In genomic region chr3:197750863-197751737, GRCh38 we compare ENCODE assay signal across 8 cellular contexts. TPM values are rescaled to one million over a fixed set of nuclear protein-coding genes. Genes with fewer than 3 reads are reported as not detected.
A peak's percentile ranks its signal among the peaks of the same experiment; 100 is the strongest.
DNase-seq lines count a peak whose midpoint lies in the region; ATAC-seq and TF ChIP-seq lines count a peak whose summit lies in the region.

No MANE protein-coding gene starts in this region.

- no peaks in the 10 kb centered on the region for H3K9me3 Mint-ChIP-seq in activated T-helper 17 cell treated with anti-CD3 and anti-CD28 coated beads, Interleukin-2, amount 50 U/mL, for 72 hours
- no peaks in the 10 kb centered on the region for H3K9me3 Mint-ChIP-seq in neural progenitor cell

- peak overlapping the region; percentile 95 for H3K4me3 Mint-ChIP-seq in activated T-helper 17 cell treated with anti-CD3 and anti-CD28 coated beads, Interleukin-2, amount 50 U/mL, for 72 hours
- peak overlapping the region; percentile 99 for H3K4me3 Mint-ChIP-seq in neural progenitor cell

- no peaks in the 10 kb centered on the region for H3K36me3 ChIP-seq in neural progenitor cell

- H3K4me1 ChIP-seq in foreskin keratinocyte (peaks cover 12% of the 10 kb centered on the region), neural progenitor cell (peaks cover 9% of the 10 kb centered on the region)

- H3K4me1 Mint-ChIP-seq in activated T-helper 17 cell treated with anti-CD3 and anti-CD28 coated beads, Interleukin-2, amount 50 U/mL, for 72 hours, result peaks cover 31% of the 10 kb centered on the region
- peaks cover 32% of the 10 kb centered on the region for H3K4me1 Mint-ChIP-seq in neural progenitor cell

- no peak for TF ChIP-seq CTCF in foreskin keratinocyte (conservative IDR thresholded peaks at IDR 0.05)
- TF ChIP-seq CTCF in neural progenitor cell (IDR thresholded peaks at IDR 0.05), result no peak

- no peak overlapping the region for H3K9ac ChIP-seq in neural progenitor cell

- peaks cover 36% of the 10 kb centered on the region for H3F3A ChIP-seq in neural progenitor cell (ENCODE audit: low read depth)

- H3K27ac Mint-ChIP-seq in activated T-helper 17 cell treated with anti-CD3 and anti-CD28 coated beads, Interleukin-2, amount 50 U/mL, for 72 hours, result peak overlapping the region; percentile 93
- H3K27ac Mint-ChIP-seq in neural progenitor cell, result peak overlapping the region; percentile 53

- ATAC-seq in activated T-helper 17 cell treated with anti-CD3 and anti-CD28 coated beads, Interleukin-2, amount 50 U/mL, for 72 hours (replicated peaks), result peak; percentile 14
- ATAC-seq in foreskin keratinocyte, result peak; percentile 1
- no peak for ATAC-seq in HG02981 (IDR thresholded peaks at IDR 0.05; ENCODE audit: unreplicated experiment)

- peak overlapping the region; percentile 61 for H3K27ac ChIP-seq in foreskin keratinocyte
- H3K27ac ChIP-seq in neural progenitor cell, result no peak overlapping the region

- no peak overlapping the region for H2AFZ ChIP-seq in neural progenitor cell (replicated peaks)

- H3K27me3 Mint-ChIP-seq in activated T-helper 17 cell treated with anti-CD3 and anti-CD28 coated beads, Interleukin-2, amount 50 U/mL, for 72 hours, result no peaks in the 10 kb centered on the region
- H3K27me3 Mint-ChIP-seq in neural progenitor cell (ENCODE audit: insufficient read depth, low read depth), result peaks cover 6% of the 10 kb centered on the region

- H3K27me3 ChIP-seq in foreskin keratinocyte, result no peaks in the 10 kb centered on the region
- peaks cover 35% of the 10 kb centered on the region for H3K27me3 ChIP-seq in neural progenitor cell

- DNase-seq in DMS53 (lab: John Stamatoyannopoulos, UW), result peak; percentile 41
- DNase-seq in DMS53 treated with DMSO at 0.1 percent for 48 hours (lab: John Stamatoyannopoulos, UW; ENCODE audit: unreplicated experiment), result no peak
- peak; percentile 59 for DNase-seq in NCI-H345 treated with DMSO at 0.1 percent for 48 hours (lab: John Stamatoyannopoulos, UW; ENCODE audit: unreplicated experiment)
- DNase-seq in foreskin keratinocyte, result peak; percentile 12 to 41
- DNase-seq in neural progenitor cell (ENCODE audit: low spot score), result peak; percentile 21
- DNase-seq in DMS114 treated with DMSO at 0.1 percent for 48 hours (lab: John Stamatoyannopoulos, UW; ENCODE audit: unreplicated experiment), result no peak

- H3K4me3 ChIP-seq in neural progenitor cell, result peak overlapping the region; percentile 77

- peak overlapping the region; percentile 77 for H3K4me2 ChIP-seq in neural progenitor cell

- peaks cover 44% of the 10 kb centered on the region for H4K20me1 ChIP-seq in neural progenitor cell (ENCODE audit: low read depth)

- H3K36me3 Mint-ChIP-seq in activated T-helper 17 cell treated with anti-CD3 and anti-CD28 coated beads, Interleukin-2, amount 50 U/mL, for 72 hours (ENCODE audit: low read depth), result peaks cover 7% of the 10 kb centered on the region
- peaks cover 5% of the 10 kb centered on the region for H3K36me3 Mint-ChIP-seq in neural progenitor cell

- H3K79me2 ChIP-seq in neural progenitor cell (ENCODE audit: low read depth), result peaks cover 49% of the 10 kb centered on the region

- no peaks in the 10 kb centered on the region for H3K9me3 ChIP-seq in neural progenitor cell (ENCODE audit: low read depth)

RNA-seq across cellular contexts. Expression of gene FYTTD1, which starts 1.4 kb away (rescaled TPM):
- total RNA-seq in activated T-helper 17 cell treated with anti-CD3 and anti-CD28 coated beads, Interleukin-2, amount 50 U/mL, for 72 hours, result 10 to 100 TPM; 14.5 to 23.7 TPM
- total RNA-seq in foreskin keratinocyte, result 44.3 and 46.2 TPM in 2 replicates
- polyA plus RNA-seq in foreskin keratinocyte, result 8.7 and 10.4 TPM in 2 replicates
- 38.4 and 104 TPM in 2 replicates for total RNA-seq in neural progenitor cell (ENCODE audit: low replicate concordance)

RNA-seq across cellular contexts. Expression of gene RUBCN, which starts 14.4 kb away (rescaled TPM):
- total RNA-seq in activated T-helper 17 cell treated with anti-CD3 and anti-CD28 coated beads, Interleukin-2, amount 50 U/mL, for 72 hours, result 10 to 100 TPM; 33.8 to 34.0 TPM
- total RNA-seq in foreskin keratinocyte, result 19.9 and 21.0 TPM in 2 replicates
- polyA plus RNA-seq in foreskin keratinocyte, result 4.4 and 4.9 TPM in 2 replicates
- total RNA-seq in neural progenitor cell (ENCODE audit: low replicate concordance), result 6.4 and 22.1 TPM in 2 replicates

RNA-seq across cellular contexts. Expression of gene LRCH3, which starts 40.0 kb away (rescaled TPM):
- total RNA-seq in activated T-helper 17 cell treated with anti-CD3 and anti-CD28 coated beads, Interleukin-2, amount 50 U/mL, for 72 hours, result 10 to 100 TPM; 59.2 to 62.8 TPM
- total RNA-seq in foreskin keratinocyte (35.1 and 38.2 TPM in 2 replicates), neural progenitor cell (ENCODE audit: low replicate concordance) (45.9 and 56.2 TPM in 2 replicates)
- 7.0 and 10.9 TPM in 2 replicates for polyA plus RNA-seq in foreskin keratinocyte

Comparison
In these comparisons a context has a peak if more than half of its experiments do, and no peak if none do; other contexts are left out.
1. DNase-seq: peak in DMS53 (single experiment), NCI-H345 treated with DMSO at 0.1 percent for 48 hours (single experiment), foreskin keratinocyte (2 of 2) and neural progenitor cell (single experiment); none in DMS53 treated with DMSO at 0.1 percent for 48 hours (single experiment) and DMS114 treated with DMSO at 0.1 percent for 48 hours (single experiment).